ENCODE assay signal across 1 cellular context in the genomic region with DNA sequence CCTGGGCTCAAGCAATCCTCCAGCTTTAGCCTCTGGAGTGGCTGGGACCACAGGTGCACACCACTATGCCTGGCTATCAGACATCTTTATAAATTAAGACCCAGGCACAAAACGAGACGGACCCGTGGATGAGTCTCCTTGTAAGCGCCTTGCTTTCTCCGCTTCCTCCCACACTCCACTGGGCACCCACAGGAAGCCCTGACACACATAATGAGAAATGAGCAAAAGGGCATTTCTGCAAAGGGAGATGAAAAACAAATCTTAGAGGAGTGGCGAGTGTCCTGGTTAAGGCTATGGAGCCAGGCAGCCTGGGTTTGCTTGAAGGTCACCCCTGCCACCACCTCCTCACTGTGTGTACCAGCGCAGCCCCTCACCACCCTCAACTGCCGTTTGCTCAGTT.
TF ChIP-seq lines count a peak whose summit lies in the region.

No MANE protein-coding gene starts in this region.

TF ChIP-seq in H1, 55 proteins besides CTCF, POLR2A, EP300 and RAD21 (continued from another document):
- TF ChIP-seq, protein P1, sequence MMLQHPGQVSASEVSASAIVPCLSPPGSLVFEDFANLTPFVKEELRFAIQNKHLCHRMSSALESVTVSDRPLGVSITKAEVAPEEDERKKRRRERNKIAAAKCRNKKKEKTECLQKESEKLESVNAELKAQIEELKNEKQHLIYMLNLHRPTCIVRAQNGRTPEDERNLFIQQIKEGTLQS (IDR thresholded peaks at IDR 0.05; ENCODE audit: insufficient read depth, low read depth, low read length) = no peak
